18 cellular contexts compared by ENCODE assay signal in the genomic region with DNA sequence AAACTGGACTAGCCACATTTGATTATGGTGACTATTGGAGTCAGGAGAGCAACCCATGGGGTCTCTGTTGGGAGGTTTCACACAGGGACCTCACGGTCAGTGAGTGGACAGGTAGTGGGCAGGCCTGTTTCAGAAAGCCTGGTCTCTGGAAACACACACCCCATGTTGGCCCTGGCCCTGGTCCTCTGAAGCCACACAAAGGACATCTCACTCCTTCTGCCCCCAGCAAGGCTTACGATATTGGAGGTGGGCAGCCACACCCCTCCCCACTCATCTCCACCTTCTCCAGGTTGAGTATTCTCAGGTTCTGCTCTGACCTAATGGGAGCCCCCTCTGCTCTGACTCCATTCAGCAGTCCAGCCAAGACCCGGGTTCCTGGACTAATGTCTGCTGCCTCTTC.
DNase-seq lines count a peak whose midpoint lies in the region; ATAC-seq and TF ChIP-seq lines count a peak whose summit lies in the region.
"Had no signal": no experiment of that assay in that cellular context is flagged by ENCODE, and none has a peak within 500 bp of the region (broad histone marks: within the 10 kb centered on the region; RNA-seq: fewer than 3 reads in every experiment).

No MANE protein-coding gene starts in this region.

- intact Hi-C loops in Right ventricle myocardium inferior (cut with DNase I) = no loop called here

- TF ChIP-seq CTCF in right atrium auricular region (IDR thresholded peaks at IDR 0.05) (no peak), Peyer's patch (IDR thresholded peaks at IDR 0.05) (no peak)

- H3K36me3 Mint-ChIP-seq in T-helper 17 cell (ENCODE audit: low read depth) = no peaks in the 10 kb centered on the region
- H3K36me3 Mint-ChIP-seq: CD8-positive, alpha-beta T cell had no signal

- ATAC-seq in Right ventricle myocardium inferior = peak; percentile 17
- no peak for ATAC-seq in T-helper 17 cell
- ATAC-seq: A549; CD8-positive, alpha-beta T cell had no signal

- no peak overlapping the region for H3K27ac Mint-ChIP-seq in T-helper 17 cell
- H3K27ac Mint-ChIP-seq: B cell; CD4-positive, alpha-beta T cell; CD8-positive, alpha-beta T cell had no signal

- H3K4me1 Mint-ChIP-seq in T-helper 17 cell = peaks cover 20% of the 10 kb centered on the region

- no peaks in the 10 kb centered on the region for H3K36me3 ChIP-seq in right atrium auricular region
- H3K36me3 ChIP-seq in Peyer's patch = no peaks in the 10 kb centered on the region
- H3K36me3 ChIP-seq: BLaER1 treated with 17β-estradiol and CSF1 and Interleukin-3, amounts not matched to agents 10 nM and 100 nM had no signal

- H3K4me1 ChIP-seq in right atrium auricular region (no peaks in the 10 kb centered on the region), Peyer's patch (no peaks in the 10 kb centered on the region)

- CTCF ChIA-PET in HEK293T (lab: Yijun Ruan, JAX) = no interaction called here

- H3K27me3 ChIP-seq in right atrium auricular region = no peaks in the 10 kb centered on the region
- no peaks in the 10 kb centered on the region for H3K27me3 ChIP-seq in Peyer's patch
- H3K27me3 ChIP-seq: BLaER1 treated with 17β-estradiol and CSF1 and Interleukin-3, amounts not matched to agents 10 nM and 100 nM had no signal

- no peak overlapping the region for H3K27ac ChIP-seq in right atrium auricular region
- no peak overlapping the region for H3K27ac ChIP-seq in Peyer's patch
- H3K27ac ChIP-seq: 22Rv1; A549; BLaER1 treated with 17β-estradiol and CSF1 and Interleukin-3, amounts not matched to agents 10 nM and 100 nM; C4-2B had no signal

- DNase-seq in Right ventricle myocardium inferior (ENCODE audit: missing footprints) = no peak
- DNase-seq in right atrium auricular region (ENCODE audit: low spot score) = no peak
- no peak for DNase-seq in T-helper 17 cell
- DNase-seq in islet precursor cell = peak; percentile 30
- no peak for DNase-seq in Peyer's patch
- DNase-seq in HEK293T (ENCODE audit: extremely low spot score) = no peak
- DNase-seq: AML-193; Caco-2; Calu3; CD4-positive, alpha-beta T cell; DMS79 treated with DMSO at 0.1 percent for 48 hours; GF-D8 had no signal

- POLR2A ChIA-PET in HEK293T (lab: Yijun Ruan, JAX) = no interaction called here

- no peak overlapping the region for H3K4me3 ChIP-seq in right atrium auricular region
- H3K4me3 ChIP-seq in Peyer's patch = no peak overlapping the region
- H3K4me3 ChIP-seq: A549; BLaER1 treated with 17β-estradiol and CSF1 and Interleukin-3, amounts not matched to agents 10 nM and 100 nM had no signal

- peak overlapping the region; percentile 44 for H3K4me3 Mint-ChIP-seq in T-helper 17 cell
- H3K4me3 Mint-ChIP-seq: B cell; CD4-positive, alpha-beta T cell; CD8-positive, alpha-beta T cell had no signal

- H3K27me3 Mint-ChIP-seq in T-helper 17 cell = peaks cover 9% of the 10 kb centered on the region
- H3K27me3 Mint-ChIP-seq: B cell; CD4-positive, alpha-beta T cell had no signal

- H3K9me3 ChIP-seq in right atrium auricular region (no peaks in the 10 kb centered on the region), T-helper 17 cell (ENCODE audit: control insufficient read depth, low read length, poor library complexity, severe bottlenecking) (no peaks in the 10 kb centered on the region), Peyer's patch (no peaks in the 10 kb centered on the region)
- H3K9me3 ChIP-seq: A549; BLaER1 treated with 17β-estradiol and CSF1 and Interleukin-3, amounts not matched to agents 10 nM and 100 nM; Caco-2 had no signal

- no peak for TF ChIP-seq POLR2A in Peyer's patch (IDR thresholded peaks at IDR 0.05)

TF ChIP-seq in HEK293T, 16 proteins besides CTCF, POLR2A, EP300 and RAD21:
- TF ChIP-seq SUZ12 (IDR thresholded peaks at IDR 0.05) (no peak), CTBP1 (IDR thresholded peaks at IDR 0.05; ENCODE audit: borderline replicate concordance) (no peak), TARDBP (IDR thresholded peaks at IDR 0.05) (no peak), SP1 (IDR thresholded peaks at IDR 0.05) (no peak), FOXK2 (IDR thresholded peaks at IDR 0.05) (no peak), FOXA1 (IDR thresholded peaks at IDR 0.05) (no peak), ZNF384 (IDR thresholded peaks at IDR 0.05) (no peak), L3MBTL2 (conservative IDR thresholded peaks at IDR 0.05) (no peak), LEF1 (IDR thresholded peaks at IDR 0.05; ENCODE audit: borderline replicate concordance) (no peak), ARNT (IDR thresholded peaks at IDR 0.05) (no peak)
